ENCODE assay signal across 1 cellular context in genomic region chr6:42199106-42199981, GRCh38.
TF ChIP-seq lines count a peak whose summit lies in the region.

No MANE protein-coding gene starts in this region.

TF ChIP-seq in K562, 482 proteins besides CTCF, POLR2A, EP300 and RAD21 (continued from another document):
- TF ChIP-seq NELFE (IDR thresholded peaks at IDR 0.05; ENCODE audit: insufficient read depth, insufficient read length) = no peak
- no peak for TF ChIP-seq KLF10 (CRISPR knock-in tag; IDR thresholded peaks at IDR 0.05)
- no peak for TF ChIP-seq E2F5 (CRISPR knock-in tag; IDR thresholded peaks at IDR 0.05)
- TF ChIP-seq POLR2H (tag; IDR thresholded peaks at IDR 0.05; ENCODE audit: low read depth) = no peak; the same call in 1 of the 2 replicates
- TF ChIP-seq ZFP30 (CRISPR knock-in tag; IDR thresholded peaks at IDR 0.05; ENCODE audit: borderline replicate concordance) = no peak
- TF ChIP-seq ZKSCAN1 (IDR thresholded peaks at IDR 0.05; ENCODE audit: low read depth, low read length) = peak; percentile 77; the same call in 1 of the 2 replicates
- no peak for TF ChIP-seq BDP1 (IDR thresholded peaks at IDR 0.05; ENCODE audit: insufficient read depth, insufficient read length)
- 0 out of 2 replicates have a peak, but pooled peaks have one; percentile 60 for TF ChIP-seq RUNX1 (IDR thresholded peaks at IDR 0.05; ENCODE audit: low read depth)
- TF ChIP-seq CCAR2 (IDR thresholded peaks at IDR 0.05; ENCODE audit: low read depth, low read length) = no peak
- TF ChIP-seq HINFP (tag; conservative IDR thresholded peaks at IDR 0.05; ENCODE audit: low read depth) = 0 out of 2 replicates have a peak, but pooled peaks have one; percentile 12
- peak; percentile 77; the same call in 1 of the 2 replicates for TF ChIP-seq ETS1 (conservative IDR thresholded peaks at IDR 0.05; ENCODE audit: control insufficient read depth, low read depth, low read length)
- 0 out of 2 replicates have a peak, but pooled peaks have one; percentile 46 for TF ChIP-seq TEAD2 (tag; IDR thresholded peaks at IDR 0.05)
- TF ChIP-seq RREB1 (CRISPR knock-in tag; IDR thresholded peaks at IDR 0.05) = no peak
- TF ChIP-seq MBD2 (IDR thresholded peaks at IDR 0.05; ENCODE audit: borderline replicate concordance, low read depth) = no peak; the same call in none of the 2 replicates
- TF ChIP-seq TRIM25 (IDR thresholded peaks at IDR 0.05; ENCODE audit: borderline replicate concordance) = no peak
- no peak for TF ChIP-seq DNMT1 (IDR thresholded peaks at IDR 0.05)
- TF ChIP-seq RBBP5 (IDR thresholded peaks at IDR 0.05; ENCODE audit: borderline replicate concordance, insufficient read depth, low read length, poor library complexity, severe bottlenecking) = peak; percentile 47
- no peak for TF ChIP-seq ZNF75A (CRISPR knock-in tag; IDR thresholded peaks at IDR 0.05)
- TF ChIP-seq ELF4 (CRISPR knock-in tag; IDR thresholded peaks at IDR 0.05) = peak; percentile 65; the same call in 1 of the 2 replicates
- peak; percentile 89 for TF ChIP-seq TAF9B (IDR thresholded peaks at IDR 0.05; ENCODE audit: partially characterized antibody)
- peak; percentile 74 for TF ChIP-seq CREM (IDR thresholded peaks at IDR 0.05; ENCODE audit: low read depth)
- TF ChIP-seq ZNF644 (tag; IDR thresholded peaks at IDR 0.05; ENCODE audit: low read depth) = peak; percentile 85
- TF ChIP-seq HDAC3 (IDR thresholded peaks at IDR 0.05; ENCODE audit: borderline replicate concordance, partially characterized antibody) = peak; percentile 96
- no peak for TF ChIP-seq U2AF1 (optimal IDR thresholded peaks at IDR 0.05; ENCODE audit: low read depth, low read length)
- peak; percentile 96 for TF ChIP-seq MYC (IDR thresholded peaks at IDR 0.05; ENCODE audit: low read depth, low read length)
- TF ChIP-seq MYC (CRISPR knock-in tag; IDR thresholded peaks at IDR 0.05; ENCODE audit: borderline replicate concordance, low read depth) = no peak
- peak; percentile 92 for TF ChIP-seq CBX5 (IDR thresholded peaks at IDR 0.05; ENCODE audit: borderline replicate concordance, low read depth)
- TF ChIP-seq HDGF (IDR thresholded peaks at IDR 0.05) = no peak; the same call in 1 of the 2 replicates
- TF ChIP-seq GABPB2 (CRISPR knock-in tag; conservative IDR thresholded peaks at IDR 0.05) = no peak
- TF ChIP-seq SP2 (IDR thresholded peaks at IDR 0.05; ENCODE audit: extremely low read depth, low read depth, low read length, poor library complexity, severe bottlenecking) = no peak
- no peak for TF ChIP-seq SIRT6 (IDR thresholded peaks at IDR 0.05; ENCODE audit: low read depth, low read length)
- no peak for TF ChIP-seq ZNF436 (CRISPR knock-in tag; IDR thresholded peaks at IDR 0.05)
- TF ChIP-seq ZC3H4 (CRISPR knock-in tag; IDR thresholded peaks at IDR 0.05; ENCODE audit: borderline replicate concordance) = no peak
- TF ChIP-seq NCOA6 (IDR thresholded peaks at IDR 0.05) = no peak
- peak; percentile 68 for TF ChIP-seq HMBOX1 (IDR thresholded peaks at IDR 0.05)
- no peak for TF ChIP-seq OTX1 (CRISPR knock-in tag; IDR thresholded peaks at IDR 0.05)
